8 cellular contexts compared by ENCODE assay signal in the genomic region with DNA sequence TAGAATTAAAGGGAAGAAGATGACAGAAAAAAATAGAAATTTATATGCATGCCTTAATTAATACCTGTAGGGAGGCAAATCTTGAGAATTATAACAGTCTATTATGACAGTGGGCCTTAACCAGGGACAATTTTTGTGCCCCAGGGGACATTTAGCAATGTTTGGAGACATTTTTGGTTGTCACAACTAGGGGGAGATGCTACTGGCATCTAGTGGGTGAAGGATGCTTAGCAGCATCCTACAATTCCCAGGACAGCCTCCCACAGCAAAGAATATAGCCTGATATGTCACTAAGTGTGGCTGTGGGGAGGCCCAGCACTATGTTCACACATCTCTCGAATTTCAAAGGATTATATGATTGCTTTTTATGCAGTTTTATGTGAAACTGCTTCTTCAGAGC.
DNase-seq lines count a peak whose midpoint lies in the region; ATAC-seq and TF ChIP-seq lines count a peak whose summit lies in the region.

No MANE protein-coding gene starts in this region.

- no peaks in the 10 kb centered on the region for H3K9me2 ChIP-seq in Loucy (replicated peaks; ENCODE audit: low read depth, low read length)

- no peak overlapping the region for H3K9ac ChIP-seq in Loucy (ENCODE audit: low read depth, low read length, poor library complexity, severe bottlenecking)

- TF ChIP-seq CTCF in Loucy (conservative IDR thresholded peaks at IDR 0.05; ENCODE audit: low read length), result peak; percentile 58

- H3K4me1 ChIP-seq in Loucy (ENCODE audit: insufficient read depth, low read length, poor library complexity, severe bottlenecking), result no peaks in the 10 kb centered on the region

- ATAC-seq in HG03342 (IDR thresholded peaks at IDR 0.05; ENCODE audit: unreplicated experiment) (no peak), GM19035 (IDR thresholded peaks at IDR 0.05; ENCODE audit: unreplicated experiment) (no peak)

- no peaks in the 10 kb centered on the region for H3K27me3 ChIP-seq in Loucy (ENCODE audit: insufficient read depth, low read length, poor library complexity, severe bottlenecking)

- H3K9me3 ChIP-seq in Loucy (ENCODE audit: insufficient read depth, low read depth, low read length), result no peaks in the 10 kb centered on the region

- H3K79me2 ChIP-seq in Loucy (ENCODE audit: insufficient read depth, low read length), result no peaks in the 10 kb centered on the region

- peak; percentile 23 for DNase-seq in NOMO-1 treated with DMSO at 0.1 percent for 48 hours (lab: John Stamatoyannopoulos, UW; ENCODE audit: unreplicated experiment)
- no peak for DNase-seq in NOMO-1 treated with dmso at 0.1 percent for 144 hours (lab: John Stamatoyannopoulos, UW; ENCODE audit: unreplicated experiment)
- DNase-seq in amniotic epithelial cell (ENCODE audit: low read depth), result peak; percentile 19
- peak; percentile 17 for DNase-seq in midbrain (lab: John Stamatoyannopoulos, UW)
- no peak for DNase-seq in NCI-H510A (lab: John Stamatoyannopoulos, UW)

- no peaks in the 10 kb centered on the region for H3F3A ChIP-seq in Loucy (ENCODE audit: low read depth)

- no peak overlapping the region for H3K4me2 ChIP-seq in Loucy (ENCODE audit: low read depth, low read length, poor library complexity, severe bottlenecking)

- no peaks in the 10 kb centered on the region for H4K20me1 ChIP-seq in Loucy (ENCODE audit: insufficient read depth, low read length, poor library complexity, severe bottlenecking)

- no peak overlapping the region for H2AFZ ChIP-seq in Loucy (ENCODE audit: low read length)

- no peak overlapping the region for H3K4me3 ChIP-seq in Loucy (ENCODE audit: low read length, poor library complexity, severe bottlenecking)

- H3K36me3 ChIP-seq in Loucy (ENCODE audit: insufficient read depth, low read length), result no peaks in the 10 kb centered on the region

Comparison
In these comparisons a context has a peak if more than half of its experiments do, and no peak if none do; other contexts are left out.
1. DNase-seq: peak in NOMO-1 treated with DMSO at 0.1 percent for 48 hours (single experiment), amniotic epithelial cell (single experiment) and midbrain (single experiment); none in NOMO-1 treated with dmso at 0.1 percent for 144 hours (single experiment) and NCI-H510A (single experiment).